Comparison of ENCODE assay signal across 19 cellular contexts in the genomic region with DNA sequence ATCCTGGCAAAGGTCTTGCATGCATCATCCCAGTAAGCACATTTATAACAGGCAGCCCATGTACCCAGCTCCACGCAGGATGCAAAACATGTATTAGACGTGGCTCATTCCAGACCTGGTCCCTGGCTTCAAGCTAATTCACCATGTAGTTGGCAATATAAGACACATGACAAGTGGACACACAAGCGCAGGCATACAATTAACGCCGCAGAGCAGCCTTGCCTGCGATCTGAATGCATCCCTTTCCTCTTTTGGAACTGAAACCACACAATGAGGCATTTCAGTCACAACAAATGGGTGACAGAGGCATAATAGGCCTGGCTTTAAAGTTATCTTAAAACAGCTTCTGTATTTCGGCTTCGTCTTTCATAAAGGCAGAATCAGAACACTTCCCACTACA.
A peak's percentile ranks its signal among the peaks of the same experiment; 100 is the strongest.
DNase-seq lines count a peak whose midpoint lies in the region; TF ChIP-seq lines count a peak whose summit lies in the region.
"Had no signal": no experiment of that assay in that cellular context is flagged by ENCODE, and none has a peak within 500 bp of the region (broad histone marks: within the 10 kb centered on the region; RNA-seq: fewer than 3 reads in every experiment).

No MANE protein-coding gene starts in this region.

- H3K9ac ChIP-seq in MM.1S (ENCODE audit: low read length): peak overlapping the region; percentile 44; the same call in 1 of the 2 replicates

- no peaks in the 10 kb centered on the region for H3K9me2 ChIP-seq in MM.1S (replicated peaks; ENCODE audit: insufficient read depth, low read length)

- H3K4me1 ChIP-seq in MM.1S (ENCODE audit: low read length): peaks cover 53% of the 10 kb centered on the region

- no peaks in the 10 kb centered on the region for H3K79me2 ChIP-seq in MM.1S (ENCODE audit: low read length)

- H2AFZ ChIP-seq in MM.1S (ENCODE audit: low read length): peak overlapping the region; percentile 42; the same call in 1 of the 2 replicates

- TF ChIP-seq CTCF in MM.1S (IDR thresholded peaks at IDR 0.05; ENCODE audit: low read length) (no peak), brain (conservative IDR thresholded peaks at IDR 0.05) (no peak)

- peaks cover 40% of the 10 kb centered on the region for H3K4me1 Mint-ChIP-seq in brain

- H3K9me3 ChIP-seq in MM.1S (replicated peaks; ENCODE audit: insufficient read depth, low read length): no peaks in the 10 kb centered on the region
- H3K9me3 ChIP-seq: Peyer's patch had no signal

- no peaks in the 10 kb centered on the region for H4K20me1 ChIP-seq in MM.1S (ENCODE audit: insufficient read depth, low read length)

- peaks cover 0 to 7% (median 0%) of the 10 kb centered on the region in 5 experiments for H3K9me3 Mint-ChIP-seq in brain
- H3K9me3 Mint-ChIP-seq: CD14-positive monocyte, H9, HFFc6 had no signal

- no peaks in the 10 kb centered on the region for H3K36me3 Mint-ChIP-seq in brain
- H3K36me3 Mint-ChIP-seq: CD14-positive monocyte had no signal

- peak overlapping the region in 4 of 5 experiments; percentile 58 to 94 (median 75) for H3K27ac Mint-ChIP-seq in brain
- H3K27ac Mint-ChIP-seq: B cell, CD14-positive monocyte, H9, HFFc6 had no signal

- peaks cover 7% of the 10 kb centered on the region for H3K27me3 Mint-ChIP-seq in brain

- no peaks in the 10 kb centered on the region for H3K36me3 ChIP-seq in MM.1S (replicated peaks; ENCODE audit: insufficient read depth, low read length)
- H3K36me3 ChIP-seq: Peyer's patch had no signal

- peak overlapping the region; percentile 89 for H3K27ac ChIP-seq in MM.1S (ENCODE audit: low read length)
- H3K27ac ChIP-seq: Peyer's patch had no signal

- peak overlapping the region in 2 of 5 experiments; percentile 5 to 58 for H3K4me3 Mint-ChIP-seq in brain
- H3K4me3 Mint-ChIP-seq: B cell, CD14-positive monocyte, H9, HFFc6 had no signal

- H3F3A ChIP-seq in MM.1S (ENCODE audit: insufficient read depth, low read length): peaks cover 29% of the 10 kb centered on the region

- H3K4me2 ChIP-seq in MM.1S (ENCODE audit: low read depth, low read length): peak overlapping the region; percentile 74

- no peaks in the 10 kb centered on the region for H3K27me3 ChIP-seq in MM.1S (replicated peaks; ENCODE audit: insufficient read depth, low read length)
- H3K27me3 ChIP-seq: Peyer's patch had no signal

- DNase-seq in MM.1S: peak; percentile 57
- peak; percentile 62 for DNase-seq in inferior parietal cortex (ENCODE audit: extremely low spot score)
- DNase-seq in putamen (ENCODE audit: low spot score): peak; percentile 45
- DNase-seq in NCI-H1694 treated with DMSO at 0.1 percent for 48 hours (lab: John Stamatoyannopoulos, UW): no peak
- no peak for DNase-seq in amniotic stem cell (lab: John Stamatoyannopoulos, UW)
- DNase-seq in T-helper 2 cell: no peak
- no peak for DNase-seq in GM19238 (ENCODE audit: insufficient read length, low spot score)
- DNase-seq: DMS79, H9, HFFc6, Kasumi-1, NCI-H1417 treated with DMSO at 0.1 percent for 48 hours, NCI-H187 treated with DMSO at 0.1 percent for 48 hours, NCI-H2107, NCI-H774, Peyer's patch had no signal

- H3K4me3 ChIP-seq in MM.1S (ENCODE audit: low read length): peak overlapping the region; percentile 25; the same call in 1 of the 2 replicates
- H3K4me3 ChIP-seq: Peyer's patch had no signal

Comparison
In these comparisons a context has a peak if more than half of its experiments do, and no peak if none do; other contexts are left out.
1. DNase-seq: peak in MM.1S (single experiment), inferior parietal cortex (single experiment) and putamen (single experiment); none in NCI-H1694 treated with DMSO at 0.1 percent for 48 hours (single experiment), amniotic stem cell (single experiment), T-helper 2 cell (0 of 5) and GM19238 (single experiment).